Comparison of ENCODE assay signal across 13 cellular contexts in the genomic region with DNA sequence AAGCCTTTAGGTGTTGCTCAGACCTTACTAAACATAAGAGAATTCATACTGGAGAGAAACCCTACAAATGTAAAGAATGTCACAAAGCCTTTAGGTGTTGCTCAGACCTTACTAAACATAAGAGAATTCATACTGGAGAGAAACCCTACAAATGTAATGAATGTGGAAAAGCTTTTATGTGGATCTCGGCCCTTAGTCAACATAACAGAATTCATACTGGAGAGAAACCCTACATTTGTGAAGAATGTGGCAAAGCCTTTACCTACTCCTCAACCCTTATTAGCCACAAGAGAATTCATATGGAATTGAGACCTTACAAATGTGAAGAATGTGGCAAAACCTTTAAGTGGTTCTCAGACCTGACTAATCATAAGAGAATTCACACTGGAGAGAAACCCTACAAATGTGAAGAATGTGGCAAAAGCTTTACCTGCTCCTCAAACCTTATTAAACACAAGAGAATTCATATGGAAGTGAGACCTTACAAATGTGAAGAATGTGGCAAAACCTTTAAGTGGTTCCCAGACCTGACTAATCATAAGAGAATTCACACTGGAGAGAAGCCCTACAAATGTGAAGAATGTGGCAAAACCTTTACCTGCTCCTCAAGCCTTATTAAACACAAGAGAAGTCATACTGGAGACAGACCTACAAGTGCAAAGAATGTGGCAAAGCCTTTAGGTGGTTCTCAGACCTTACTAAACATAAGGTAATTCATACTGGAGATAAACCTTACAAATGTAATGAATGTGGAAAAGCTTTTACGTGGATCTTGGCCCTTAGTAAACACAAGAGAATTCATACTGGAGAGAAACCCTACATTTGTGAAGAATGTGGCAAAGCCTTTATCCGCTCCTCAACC. TPM values are rescaled to one million over a fixed set of nuclear protein-coding genes. Genes with fewer than 3 reads are reported as not detected.
DNase-seq lines count a peak whose midpoint lies in the region; ATAC-seq, FAIRE-seq and TF ChIP-seq lines count a peak whose summit lies in the region.
"Not testable (repeated sequence)": the region's sequence is repeated elsewhere in the genome, so short reads cannot be mapped to it uniquely, and the experiment has no call there.
"Had no signal": no experiment of that assay in that cellular context is flagged by ENCODE, and none has a peak within 500 bp of the region (broad histone marks: within the 10 kb centered on the region; RNA-seq: fewer than 3 reads in every experiment).

No MANE protein-coding gene starts in this region.

- ATAC-seq in K562: not testable (repeated sequence)

- not testable (repeated sequence) for TF ChIP-seq POLR2A in K562 (conservative IDR thresholded peaks at IDR 0.05)

- not testable (repeated sequence) for H3K4me2 ChIP-seq in K562 (ENCODE audit: insufficient read depth, low read length)

- H3K36me3 ChIP-seq in HEK293 (ENCODE audit: control insufficient read depth in 2 of 2, insufficient read depth in 1 of 2, low read length in 2 of 2); adipocyte (ENCODE audit: control insufficient read depth, insufficient read depth, low read length, severe bottlenecking); K562 (ENCODE audit: control insufficient read depth, insufficient read depth, low read length); endodermal cell (ENCODE audit: control insufficient read depth, insufficient read depth, low read length): not testable (repeated sequence)
- H3K36me3 ChIP-seq in subcutaneous abdominal adipose tissue (ENCODE audit: control insufficient read depth in 5 of 5, insufficient read depth in 5 of 5, low read length in 5 of 5): peaks cover 10 to 41% (median 13%) of the 10 kb centered on the region in 5 donors

- not testable (repeated sequence) for H3K79me2 ChIP-seq in K562 (ENCODE audit: control insufficient read depth, insufficient read depth, low read length)

- not testable (repeated sequence) for TF ChIP-seq RAD21 in K562 (CRISPR knock-in tag; conservative IDR thresholded peaks at IDR 0.05 in 1 of 2, IDR thresholded peaks at IDR 0.05 in 1 of 2)

- BruUV-seq in K562 (replicated peaks; lab: Mats Ljungman, UMichigan): not testable (repeated sequence)

- WGBS in K562 (ENCODE audit: insufficient coverage, low coverage, missing lambda C conversion rate): 0% methylated on average over 3 of the region's 3 CpGs
- 60 to 90% methylated on average over 1 to 3 of the region's 3 CpGs for WGBS in endodermal cell (ENCODE audit: insufficient coverage in 1 of 2, insufficient read length in 1 of 2), 2 experiments

- not testable (repeated sequence) for H3K27me3 ChIP-seq in adipocyte (replicated peaks; ENCODE audit: control insufficient read depth, insufficient read depth, low read length); K562 (ENCODE audit: control insufficient read depth in 2 of 2, insufficient read depth in 2 of 2, low read length in 2 of 2); endodermal cell (ENCODE audit: control insufficient read depth, insufficient read depth, low read length, poor library complexity, severe bottlenecking); subcutaneous abdominal adipose tissue (ENCODE audit: control insufficient read depth in 5 of 5, insufficient read depth in 4 of 5, low read length in 5 of 5)

- intact Hi-C loops in K562 (cut with micrococcal nuclease): not testable (repeated sequence)

- H3K36me3 Mint-ChIP-seq in endodermal cell (ENCODE audit: low read depth): not testable (repeated sequence)

- not testable (repeated sequence) for H3K4me3 Mint-ChIP-seq in endodermal cell

- not testable (repeated sequence) for DNase-seq in adipocyte (ENCODE audit: low read depth); K562 (ENCODE audit: extremely low read depth in 1 of 4, low spot score in 3 of 4); endodermal cell

- H2AFZ ChIP-seq in K562 (ENCODE audit: low read depth, low read length): not testable (repeated sequence)

- in situ Hi-C loops in K562 (cut with MboI): not testable (repeated sequence)

- not testable (repeated sequence) for FAIRE-seq in K562 (lab: Jason Lieb, UNC)

- not testable (repeated sequence) for H3K9me3 ChIP-seq in HEK293 (ENCODE audit: control insufficient read depth, insufficient read depth, low read depth, low read length); K562 (replicated peaks; ENCODE audit: control insufficient read depth, insufficient read depth, low read depth, low read length)
- H3K9me3 ChIP-seq in adipocyte (ENCODE audit: control insufficient read depth, low read length) (peaks cover 98% of the 10 kb centered on the region), endodermal cell (ENCODE audit: control insufficient read depth, low read length) (peaks cover 95% of the 10 kb centered on the region), subcutaneous abdominal adipose tissue (ENCODE audit: control insufficient read depth in 5 of 5, low read length in 5 of 5) (peaks cover 82 to 93% (median 90%) of the 10 kb centered on the region in 5 donors)

- CTCF ChIA-PET in HEK293 (lab: Yijun Ruan, JAX); K562 (lab: Yijun Ruan, JAX; ENCODE audit: low intra/inter-chr PET ratio): not testable (repeated sequence)

- not testable (repeated sequence) for H3K27me3 Mint-ChIP-seq in endodermal cell (ENCODE audit: insufficient read depth)

- H3K4me3 ChIP-seq in HEK293 (ENCODE audit: low read depth, low read length); K562: not testable (repeated sequence)
- peak overlapping the region; percentile 65 for H3K4me3 ChIP-seq in adipocyte (ENCODE audit: low read length)
- peak overlapping the region; percentile 45 for H3K4me3 ChIP-seq in endodermal cell (ENCODE audit: low read length)
- H3K4me3 ChIP-seq in subcutaneous abdominal adipose tissue (ENCODE audit: low read depth in 1 of 5, low read length in 5 of 5): peak overlapping the region; percentile 2 to 61 (median 56)

- not testable (repeated sequence) for H3K27ac ChIP-seq in HEK293 (ENCODE audit: extremely low read depth, low read depth, low read length); K562 (ENCODE audit: extremely low read depth, low read depth, low read length); endodermal cell (ENCODE audit: low read depth, low read length); subcutaneous abdominal adipose tissue (ENCODE audit: low read depth, low read length)

- not testable (repeated sequence) for H3K9me1 ChIP-seq in K562 (ENCODE audit: control insufficient read depth, insufficient read depth, low read length)

- POLR2A ChIA-PET in HEK293 (lab: Yijun Ruan, JAX); K562 (lab: Yijun Ruan, JAX): not testable (repeated sequence)

- TF ChIP-seq CTCF in HEK293 (tag by site-specific recombination; IDR thresholded peaks at IDR 0.05); K562 (IDR thresholded peaks at IDR 0.05 in 2 of 3, conservative IDR thresholded peaks at IDR 0.05 in 1 of 3; ENCODE audit: insufficient read depth in 2 of 3, low read depth in 1 of 3, low read length in 3 of 3); endodermal cell (conservative IDR thresholded peaks at IDR 0.05): not testable (repeated sequence)

- peaks cover 92% of the 10 kb centered on the region for H3K9me3 Mint-ChIP-seq in endodermal cell

- H4K20me1 ChIP-seq in K562 (replicated peaks; ENCODE audit: control insufficient read depth, insufficient read depth, low read length): not testable (repeated sequence)

- TF ChIP-seq EP300 in K562 (IDR thresholded peaks at IDR 0.05; ENCODE audit: low read length): not testable (repeated sequence)

- not testable (repeated sequence) for H3K4me1 Mint-ChIP-seq in endodermal cell

- H3K9ac ChIP-seq in adipocyte (ENCODE audit: low read length); K562 (ENCODE audit: insufficient read depth in 1 of 2, low read depth in 2 of 2, low read length in 2 of 2); endodermal cell (ENCODE audit: extremely low read depth, low read length, poor library complexity, severe bottlenecking); subcutaneous abdominal adipose tissue (ENCODE audit: low read length in 5 of 5): not testable (repeated sequence)

- H3K4me1 ChIP-seq in HEK293 (ENCODE audit: control insufficient read depth, insufficient read depth, low read length); adipocyte (ENCODE audit: control insufficient read depth, insufficient read depth, low read length); K562 (replicated peaks in 1 of 2; ENCODE audit: control insufficient read depth in 2 of 2, insufficient read depth in 2 of 2, low read length in 2 of 2); endodermal cell (ENCODE audit: control insufficient read depth, insufficient read depth, low read length); subcutaneous abdominal adipose tissue (ENCODE audit: control insufficient read depth in 5 of 5, insufficient read depth in 5 of 5, low read length in 5 of 5): not testable (repeated sequence)

- not testable (repeated sequence) for H3K27ac Mint-ChIP-seq in endodermal cell

TF ChIP-seq in K562, 482 proteins besides CTCF, POLR2A, EP300 and RAD21:
- TF ChIP-seq ZNF274 (IDR thresholded peaks at IDR 0.05; ENCODE audit: borderline replicate concordance, low read depth, low read length): peak; percentile 88
TF ChIP-seq in K562: peak in this region for 1; not testable (repeated sequence) for 481.

RNA-seq across cellular contexts. Expression of a gene that starts 32.8 kb away (rescaled TPM):
- total RNA-seq in K562 (2011; cell fraction: chromatin; rRNA removed; ENCODE audit: low replicate concordance): not detected in 2 replicates
- total RNA-seq in K562 (2011; cell fraction: nucleolus; rRNA removed): not detected in 2 replicates
- total RNA-seq in K562 (2011; cell fraction: nucleoplasm; rRNA removed): not detected in 2 replicates
- total RNA-seq in K562 (2014; rRNA removed): not detected in 2 replicates
- total RNA-seq in K562 (2014; rRNA removed; fragmentation: Illumina TruSeq; extraction: Trizol): not detected in 2 replicates
- not detected in 2 replicates for total RNA-seq in K562 (2015; rRNA removed; fragmentation: Illumina TruSeq; extraction: Trizol)
- not detected in 2 replicates for total RNA-seq in K562 (2021)
- not detected in 2 replicates for polyA plus RNA-seq in K562 (2011; rRNA removed)
- not detected in 2 replicates for polyA plus RNA-seq in K562 (2011; cell fraction: cytosol; rRNA removed)
- polyA plus RNA-seq in K562 (2011; cell fraction: nucleus; rRNA removed): not detected in 2 replicates
- not detected in 2 replicates for polyA plus RNA-seq in K562 (2012)
- not detected in 2 replicates for polyA plus RNA-seq in K562 (2014; fragmentation: Illumina TruSeq; extraction: Trizol)
- not detected for polyA plus RNA-seq in K562 (2014; fragmentation: Nextera tagmentation; extraction: Ambion mirVana)
- not detected in 2 replicates for polyA plus RNA-seq in K562 (2014; rRNA removed)
- polyA minus RNA-seq in K562 (2011; rRNA and poly(A)+ RNA removed): not detected in 2 replicates
- not detected in 2 replicates for polyA minus RNA-seq in K562 (2011; cell fraction: cytosol; rRNA and poly(A)+ RNA removed)
- not detected in 2 replicates for polyA minus RNA-seq in K562 (2011; cell fraction: nucleus; rRNA and poly(A)+ RNA removed)
- not detected for total RNA-seq in endodermal cell
- polyA plus RNA-seq in endodermal cell (2013, experiment 1 of 2): not detected
- not detected for polyA plus RNA-seq in endodermal cell (2013, experiment 2 of 2)
- total RNA-seq: A673; CD4-positive, CD25-positive, alpha-beta regulatory T cell; Daoy; G401 had no signal
- polyA plus RNA-seq: AG04450; CD14-positive monocyte; CD4-positive, alpha-beta memory T cell; CD8-positive, alpha-beta memory T cell had no signal
